ENCODE assay signal across 1 cellular context in the genomic region with DNA sequence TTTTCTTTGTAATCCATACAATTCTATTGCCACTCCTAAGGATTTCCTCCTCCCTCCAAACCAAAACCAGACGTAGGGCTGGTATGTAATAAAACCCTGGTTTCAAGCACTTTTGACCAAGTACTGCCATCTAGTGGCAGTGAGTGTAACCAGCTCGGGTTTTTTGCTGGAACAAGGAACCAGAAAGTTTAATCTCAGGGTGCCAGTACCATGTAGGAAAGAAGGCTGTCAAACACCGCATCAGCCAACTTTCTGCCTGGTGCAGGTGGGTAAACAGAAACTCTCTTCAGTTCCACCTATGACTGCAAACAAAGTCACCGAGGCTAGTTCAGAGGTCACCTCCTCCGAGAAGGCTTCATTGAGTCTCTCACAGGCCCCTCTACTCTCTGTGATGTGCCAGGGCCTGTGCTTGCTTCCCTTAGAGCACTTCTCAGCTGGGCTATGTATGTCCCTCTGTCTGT.
TF ChIP-seq lines count a peak whose summit lies in the region.

No MANE protein-coding gene starts in this region.

TF ChIP-seq in HepG2, 621 proteins besides CTCF, POLR2A, EP300 and RAD21 (continued from another document and continues in another):
- TF ChIP-seq, protein P1, sequence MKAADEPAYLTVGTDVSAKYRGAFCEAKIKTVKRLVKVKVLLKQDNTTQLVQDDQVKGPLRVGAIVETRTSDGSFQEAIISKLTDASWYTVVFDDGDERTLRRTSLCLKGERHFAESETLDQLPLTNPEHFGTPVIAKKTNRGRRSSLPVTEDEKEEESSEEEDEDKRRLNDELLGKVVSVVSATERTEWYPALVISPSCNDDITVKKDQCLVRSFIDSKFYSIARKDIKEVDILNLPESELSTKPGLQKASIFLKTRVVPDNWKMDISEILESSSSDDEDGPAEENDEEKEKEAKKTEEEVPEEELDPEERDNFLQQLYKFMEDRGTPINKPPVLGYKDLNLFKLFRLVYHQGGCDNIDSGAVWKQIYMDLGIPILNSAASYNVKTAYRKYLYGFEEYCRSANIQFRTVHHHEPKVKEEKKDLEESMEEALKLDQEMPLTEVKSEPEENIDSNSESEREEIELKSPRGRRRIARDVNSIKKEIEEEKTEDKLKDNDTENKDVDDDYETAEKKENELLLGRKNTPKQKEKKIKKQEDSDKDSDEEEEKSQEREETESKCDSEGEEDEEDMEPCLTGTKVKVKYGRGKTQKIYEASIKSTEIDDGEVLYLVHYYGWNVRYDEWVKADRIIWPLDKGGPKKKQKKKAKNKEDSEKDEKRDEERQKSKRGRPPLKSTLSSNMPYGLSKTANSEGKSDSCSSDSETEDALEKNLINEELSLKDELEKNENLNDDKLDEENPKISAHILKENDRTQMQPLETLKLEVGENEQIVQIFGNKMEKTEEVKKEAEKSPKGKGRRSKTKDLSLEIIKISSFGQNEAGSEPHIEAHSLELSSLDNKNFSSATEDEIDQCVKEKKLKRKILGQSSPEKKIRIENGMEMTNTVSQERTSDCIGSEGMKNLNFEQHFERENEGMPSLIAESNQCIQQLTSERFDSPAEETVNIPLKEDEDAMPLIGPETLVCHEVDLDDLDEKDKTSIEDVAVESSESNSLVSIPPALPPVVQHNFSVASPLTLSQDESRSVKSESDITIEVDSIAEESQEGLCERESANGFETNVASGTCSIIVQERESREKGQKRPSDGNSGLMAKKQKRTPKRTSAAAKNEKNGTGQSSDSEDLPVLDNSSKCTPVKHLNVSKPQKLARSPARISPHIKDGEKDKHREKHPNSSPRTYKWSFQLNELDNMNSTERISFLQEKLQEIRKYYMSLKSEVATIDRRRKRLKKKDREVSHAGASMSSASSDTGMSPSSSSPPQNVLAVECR (CRISPR knock-in tag; IDR thresholded peaks at IDR 0.05; ENCODE audit: borderline replicate concordance), result peak; percentile 24; the same call in 1 of the 2 replicates
- TF ChIP-seq BORCS8-MEF2B (CRISPR knock-in tag; IDR thresholded peaks at IDR 0.05) (peak; percentile 58; the same call in 1 of the 2 replicates), ELF3 (CRISPR knock-in tag; IDR thresholded peaks at IDR 0.05) (peak; percentile 84), FOSL2 (CRISPR knock-in tag; IDR thresholded peaks at IDR 0.05) (peak; percentile 26; the same call in 1 of the 2 replicates), SRF (IDR thresholded peaks at IDR 0.05; ENCODE audit: low read depth, low read length) (no peak), ZNF589 (CRISPR knock-in tag; conservative IDR thresholded peaks at IDR 0.05) (no peak), ZNF343 (CRISPR knock-in tag; IDR thresholded peaks at IDR 0.05) (no peak), ZNF720 (CRISPR knock-in tag; IDR thresholded peaks at IDR 0.05) (no peak; the same call in 1 of the 2 replicates), ZNF605 (CRISPR knock-in tag; IDR thresholded peaks at IDR 0.05) (peak; percentile 85), ZFY (CRISPR knock-in tag; IDR thresholded peaks at IDR 0.05) (no peak), DMAP1 (CRISPR knock-in tag; IDR thresholded peaks at IDR 0.05) (peak; percentile 46; the same call in 1 of the 2 replicates), SNAPC2 (CRISPR knock-in tag; IDR thresholded peaks at IDR 0.05) (0 out of 2 replicates have a peak, but pooled peaks have one; percentile 48), ZNF577 (CRISPR knock-in tag; IDR thresholded peaks at IDR 0.05; ENCODE audit: borderline replicate concordance, low read depth) (no peak), NFE2L2 (IDR thresholded peaks at IDR 0.05; ENCODE audit: low read length) (no peak), TOE1 (CRISPR knock-in tag; IDR thresholded peaks at IDR 0.05) (0 out of 2 replicates have a peak, but pooled peaks have one; percentile 92), XRCC5 (optimal IDR thresholded peaks at IDR 0.05; ENCODE audit: low read length) (peak; percentile 40), NCOR1 (IDR thresholded peaks at IDR 0.05; ENCODE audit: borderline replicate concordance, low read length) (no peak), KAT8 (CRISPR knock-in tag; IDR thresholded peaks at IDR 0.05) (peak; percentile 72; the same call in 1 of the 2 replicates), ZNF761 (CRISPR knock-in tag; conservative IDR thresholded peaks at IDR 0.05) (no peak), FOXA3 (CRISPR knock-in tag; IDR thresholded peaks at IDR 0.05) (peak; percentile 55; the same call in 1 of the 2 replicates), HDAC2 (CRISPR knock-in tag; IDR thresholded peaks at IDR 0.05) (peak; percentile 32; the same call in 1 of the 2 replicates), ESRRA (CRISPR knock-in tag; IDR thresholded peaks at IDR 0.05; ENCODE audit: low read depth) (no peak), HCFC1 (IDR thresholded peaks at IDR 0.05; ENCODE audit: low read depth, low read length) (no peak), FOXM1 (CRISPR knock-in tag; IDR thresholded peaks at IDR 0.05) (no peak), ZNF317 (CRISPR knock-in tag; IDR thresholded peaks at IDR 0.05) (0 out of 2 replicates have a peak, but pooled peaks have one; percentile 40), ZEB1 (IDR thresholded peaks at IDR 0.05; ENCODE audit: insufficient replicate concordance, low read depth) (no peak), CAMTA2 (CRISPR knock-in tag; IDR thresholded peaks at IDR 0.05; ENCODE audit: borderline replicate concordance) (no peak), KDM6A (CRISPR knock-in tag; IDR thresholded peaks at IDR 0.05; ENCODE audit: low read depth) (no peak), RARA (CRISPR knock-in tag; IDR thresholded peaks at IDR 0.05) (peak; percentile 31; the same call in 1 of the 2 replicates), NPAS2 (CRISPR knock-in tag; IDR thresholded peaks at IDR 0.05; ENCODE audit: borderline replicate concordance) (no peak), HDAC1 (CRISPR knock-in tag; IDR thresholded peaks at IDR 0.05) (peak; percentile 40; the same call in 1 of the 2 replicates), FLYWCH1 (CRISPR knock-in tag; IDR thresholded peaks at IDR 0.05) (0 out of 2 replicates have a peak, but pooled peaks have one; percentile 30)
- TF ChIP-seq, protein P2, sequence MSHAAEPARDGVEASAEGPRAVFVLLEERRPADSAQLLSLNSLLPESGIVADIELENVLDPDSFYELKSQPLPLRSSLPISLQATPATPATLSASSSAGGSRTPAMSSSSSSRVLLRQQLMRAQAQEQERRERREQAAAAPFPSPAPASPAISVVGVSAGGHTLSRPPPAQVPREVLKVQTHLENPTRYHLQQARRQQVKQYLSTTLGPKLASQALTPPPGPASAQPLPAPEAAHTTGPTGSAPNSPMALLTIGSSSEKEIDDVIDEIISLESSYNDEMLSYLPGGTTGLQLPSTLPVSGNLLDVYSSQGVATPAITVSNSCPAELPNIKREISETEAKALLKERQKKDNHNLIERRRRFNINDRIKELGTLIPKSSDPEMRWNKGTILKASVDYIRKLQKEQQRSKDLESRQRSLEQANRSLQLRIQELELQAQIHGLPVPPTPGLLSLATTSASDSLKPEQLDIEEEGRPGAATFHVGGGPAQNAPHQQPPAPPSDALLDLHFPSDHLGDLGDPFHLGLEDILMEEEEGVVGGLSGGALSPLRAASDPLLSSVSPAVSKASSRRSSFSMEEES (CRISPR knock-in tag; IDR thresholded peaks at IDR 0.05), result 0 out of 2 replicates have a peak, but pooled peaks have one; percentile 59
- TF ChIP-seq, protein P3, sequence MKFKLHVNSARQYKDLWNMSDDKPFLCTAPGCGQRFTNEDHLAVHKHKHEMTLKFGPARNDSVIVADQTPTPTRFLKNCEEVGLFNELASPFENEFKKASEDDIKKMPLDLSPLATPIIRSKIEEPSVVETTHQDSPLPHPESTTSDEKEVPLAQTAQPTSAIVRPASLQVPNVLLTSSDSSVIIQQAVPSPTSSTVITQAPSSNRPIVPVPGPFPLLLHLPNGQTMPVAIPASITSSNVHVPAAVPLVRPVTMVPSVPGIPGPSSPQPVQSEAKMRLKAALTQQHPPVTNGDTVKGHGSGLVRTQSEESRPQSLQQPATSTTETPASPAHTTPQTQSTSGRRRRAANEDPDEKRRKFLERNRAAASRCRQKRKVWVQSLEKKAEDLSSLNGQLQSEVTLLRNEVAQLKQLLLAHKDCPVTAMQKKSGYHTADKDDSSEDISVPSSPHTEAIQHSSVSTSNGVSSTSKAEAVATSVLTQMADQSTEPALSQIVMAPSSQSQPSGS (CRISPR knock-in tag; IDR thresholded peaks at IDR 0.05), result peak; percentile 74; the same call in 1 of the 2 replicates
- TF ChIP-seq, protein P4, sequence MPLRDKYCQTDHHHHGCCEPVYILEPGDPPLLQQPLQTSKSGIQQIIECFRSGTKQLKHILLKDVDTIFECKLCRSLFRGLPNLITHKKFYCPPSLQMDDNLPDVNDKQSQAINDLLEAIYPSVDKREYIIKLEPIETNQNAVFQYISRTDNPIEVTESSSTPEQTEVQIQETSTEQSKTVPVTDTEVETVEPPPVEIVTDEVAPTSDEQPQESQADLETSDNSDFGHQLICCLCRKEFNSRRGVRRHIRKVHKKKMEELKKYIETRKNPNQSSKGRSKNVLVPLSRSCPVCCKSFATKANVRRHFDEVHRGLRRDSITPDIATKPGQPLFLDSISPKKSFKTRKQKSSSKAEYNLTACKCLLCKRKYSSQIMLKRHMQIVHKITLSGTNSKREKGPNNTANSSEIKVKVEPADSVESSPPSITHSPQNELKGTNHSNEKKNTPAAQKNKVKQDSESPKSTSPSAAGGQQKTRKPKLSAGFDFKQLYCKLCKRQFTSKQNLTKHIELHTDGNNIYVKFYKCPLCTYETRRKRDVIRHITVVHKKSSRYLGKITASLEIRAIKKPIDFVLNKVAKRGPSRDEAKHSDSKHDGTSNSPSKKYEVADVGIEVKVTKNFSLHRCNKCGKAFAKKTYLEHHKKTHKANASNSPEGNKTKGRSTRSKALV (CRISPR knock-in tag; IDR thresholded peaks at IDR 0.05), result no peak
- TF ChIP-seq, protein P5, sequence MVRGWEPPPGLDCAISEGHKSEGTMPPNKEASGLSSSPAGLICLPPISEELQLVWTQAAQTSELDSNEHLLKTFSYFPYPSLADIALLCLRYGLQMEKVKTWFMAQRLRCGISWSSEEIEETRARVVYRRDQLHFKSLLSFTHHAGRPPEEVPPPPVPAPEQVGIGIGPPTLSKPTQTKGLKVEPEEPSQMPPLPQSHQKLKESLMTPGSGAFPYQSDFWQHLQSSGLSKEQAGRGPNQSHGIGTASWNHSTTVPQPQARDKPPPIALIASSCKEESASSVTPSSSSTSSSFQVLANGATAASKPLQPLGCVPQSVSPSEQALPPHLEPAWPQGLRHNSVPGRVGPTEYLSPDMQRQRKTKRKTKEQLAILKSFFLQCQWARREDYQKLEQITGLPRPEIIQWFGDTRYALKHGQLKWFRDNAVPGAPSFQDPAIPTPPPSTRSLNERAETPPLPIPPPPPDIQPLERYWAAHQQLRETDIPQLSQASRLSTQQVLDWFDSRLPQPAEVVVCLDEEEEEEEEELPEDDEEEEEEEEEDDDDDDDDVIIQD (CRISPR knock-in tag; IDR thresholded peaks at IDR 0.05; ENCODE audit: low read depth), result 0 out of 2 replicates have a peak, but pooled peaks have one; percentile 53
- TF ChIP-seq, protein P6, sequence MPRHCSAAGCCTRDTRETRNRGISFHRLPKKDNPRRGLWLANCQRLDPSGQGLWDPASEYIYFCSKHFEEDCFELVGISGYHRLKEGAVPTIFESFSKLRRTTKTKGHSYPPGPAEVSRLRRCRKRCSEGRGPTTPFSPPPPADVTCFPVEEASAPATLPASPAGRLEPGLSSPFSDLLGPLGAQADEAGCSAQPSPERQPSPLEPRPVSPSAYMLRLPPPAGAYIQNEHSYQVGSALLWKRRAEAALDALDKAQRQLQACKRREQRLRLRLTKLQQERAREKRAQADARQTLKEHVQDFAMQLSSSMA (CRISPR knock-in tag; IDR thresholded peaks at IDR 0.05), result 0 out of 2 replicates have a peak, but pooled peaks have one; percentile 47
- TF ChIP-seq, protein P7, sequence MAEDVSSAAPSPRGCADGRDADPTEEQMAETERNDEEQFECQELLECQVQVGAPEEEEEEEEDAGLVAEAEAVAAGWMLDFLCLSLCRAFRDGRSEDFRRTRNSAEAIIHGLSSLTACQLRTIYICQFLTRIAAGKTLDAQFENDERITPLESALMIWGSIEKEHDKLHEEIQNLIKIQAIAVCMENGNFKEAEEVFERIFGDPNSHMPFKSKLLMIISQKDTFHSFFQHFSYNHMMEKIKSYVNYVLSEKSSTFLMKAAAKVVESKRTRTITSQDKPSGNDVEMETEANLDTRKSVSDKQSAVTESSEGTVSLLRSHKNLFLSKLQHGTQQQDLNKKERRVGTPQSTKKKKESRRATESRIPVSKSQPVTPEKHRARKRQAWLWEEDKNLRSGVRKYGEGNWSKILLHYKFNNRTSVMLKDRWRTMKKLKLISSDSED (CRISPR knock-in tag; IDR thresholded peaks at IDR 0.05), result no peak
- TF ChIP-seq, protein P8, sequence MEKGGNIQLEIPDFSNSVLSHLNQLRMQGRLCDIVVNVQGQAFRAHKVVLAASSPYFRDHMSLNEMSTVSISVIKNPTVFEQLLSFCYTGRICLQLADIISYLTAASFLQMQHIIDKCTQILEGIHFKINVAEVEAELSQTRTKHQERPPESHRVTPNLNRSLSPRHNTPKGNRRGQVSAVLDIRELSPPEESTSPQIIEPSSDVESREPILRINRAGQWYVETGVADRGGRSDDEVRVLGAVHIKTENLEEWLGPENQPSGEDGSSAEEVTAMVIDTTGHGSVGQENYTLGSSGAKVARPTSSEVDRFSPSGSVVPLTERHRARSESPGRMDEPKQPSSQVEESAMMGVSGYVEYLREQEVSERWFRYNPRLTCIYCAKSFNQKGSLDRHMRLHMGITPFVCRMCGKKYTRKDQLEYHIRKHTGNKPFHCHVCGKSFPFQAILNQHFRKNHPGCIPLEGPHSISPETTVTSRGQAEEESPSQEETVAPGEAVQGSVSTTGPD (CRISPR knock-in tag; IDR thresholded peaks at IDR 0.05), result peak; percentile 69; the same call in 1 of the 2 replicates
- TF ChIP-seq, protein P9, sequence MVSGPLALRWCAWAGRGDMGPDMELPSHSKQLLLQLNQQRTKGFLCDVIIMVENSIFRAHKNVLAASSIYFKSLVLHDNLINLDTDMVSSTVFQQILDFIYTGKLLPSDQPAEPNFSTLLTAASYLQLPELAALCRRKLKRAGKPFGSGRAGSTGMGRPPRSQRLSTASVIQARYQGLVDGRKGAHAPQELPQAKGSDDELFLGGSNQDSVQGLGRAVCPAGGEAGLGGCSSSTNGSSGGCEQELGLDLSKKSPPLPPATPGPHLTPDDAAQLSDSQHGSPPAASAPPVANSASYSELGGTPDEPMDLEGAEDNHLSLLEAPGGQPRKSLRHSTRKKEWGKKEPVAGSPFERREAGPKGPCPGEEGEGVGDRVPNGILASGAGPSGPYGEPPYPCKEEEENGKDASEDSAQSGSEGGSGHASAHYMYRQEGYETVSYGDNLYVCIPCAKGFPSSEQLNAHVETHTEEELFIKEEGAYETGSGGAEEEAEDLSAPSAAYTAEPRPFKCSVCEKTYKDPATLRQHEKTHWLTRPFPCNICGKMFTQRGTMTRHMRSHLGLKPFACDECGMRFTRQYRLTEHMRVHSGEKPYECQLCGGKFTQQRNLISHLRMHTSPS (CRISPR knock-in tag; IDR thresholded peaks at IDR 0.05; ENCODE audit: low read depth), result no peak
- TF ChIP-seq, protein P10, sequence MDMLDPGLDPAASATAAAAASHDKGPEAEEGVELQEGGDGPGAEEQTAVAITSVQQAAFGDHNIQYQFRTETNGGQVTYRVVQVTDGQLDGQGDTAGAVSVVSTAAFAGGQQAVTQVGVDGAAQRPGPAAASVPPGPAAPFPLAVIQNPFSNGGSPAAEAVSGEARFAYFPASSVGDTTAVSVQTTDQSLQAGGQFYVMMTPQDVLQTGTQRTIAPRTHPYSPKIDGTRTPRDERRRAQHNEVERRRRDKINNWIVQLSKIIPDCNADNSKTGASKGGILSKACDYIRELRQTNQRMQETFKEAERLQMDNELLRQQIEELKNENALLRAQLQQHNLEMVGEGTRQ (IDR thresholded peaks at IDR 0.05; ENCODE audit: low read depth, low read length), result no peak
- TF ChIP-seq, protein P10 (CRISPR knock-in tag; IDR thresholded peaks at IDR 0.05; ENCODE audit: borderline replicate concordance), result no peak
